17 cellular contexts compared by ENCODE assay signal in genomic region chr13:48383384-48383783, GRCh38. TPM values are rescaled to one million over a fixed set of nuclear protein-coding genes. Genes with fewer than 3 reads are reported as not detected.
DNase-seq lines count a peak whose midpoint lies in the region; ATAC-seq, FAIRE-seq and TF ChIP-seq lines count a peak whose summit lies in the region.
"Had no signal": no experiment of that assay in that cellular context is flagged by ENCODE, and none has a peak within 500 bp of the region (broad histone marks: within the 10 kb centered on the region; RNA-seq: fewer than 3 reads in every experiment).

No MANE protein-coding gene starts in this region.

- dilution Hi-C loops in IMR-90 (cut with HindIII; ENCODE audit: low sequenced_read_pairs, unreplicated experiment) = no loop called here

- no peak for FAIRE-seq in A549 (lab: Jason Lieb, UNC)
- peak; percentile 49 for FAIRE-seq in pancreas (lab: Jason Lieb, UNC)
- FAIRE-seq: D721Med, GM12891 had no signal

- no peak overlapping the region for H2AFZ ChIP-seq in IMR-90 (replicated peaks; ENCODE audit: low read length, poor library complexity)

- ATAC-seq in A549 (no peak), IMR-90 (ENCODE audit: low read depth) (no peak), pancreas (no peak), GM18519 (IDR thresholded peaks at IDR 0.05; ENCODE audit: low FRiP score, unreplicated experiment) (no peak)
- ATAC-seq: CD8-positive, alpha-beta T cell had no signal

- H3K4me2 ChIP-seq in A549 (no peak overlapping the region), IMR-90 (ENCODE audit: low read depth, low read length) (no peak overlapping the region)
- H3K4me2 ChIP-seq: BLaER1 treated with 17β-estradiol and CSF1 and Interleukin-3, amounts not matched to agents 10 nM and 100 nM had no signal

- no peak overlapping the region for H3K23ac ChIP-seq in IMR-90 (ENCODE audit: low read depth, low read length)

- H3K56ac ChIP-seq in IMR-90 (ENCODE audit: extremely low read depth, insufficient read depth, low read length) = no peak overlapping the region

- POLR2A ChIA-PET in A549 (lab: Yijun Ruan, JAX) (no interaction called here), IMR-90 (lab: Charles Lee; ENCODE audit: unreplicated experiment) (no interaction called here)

- H3K4me3 ChIP-seq in A549 (no peak overlapping the region), IMR-90 (ENCODE audit: insufficient read depth, low read depth, low read length) (no peak overlapping the region), pancreas (no peak overlapping the region), colonic mucosa (no peak overlapping the region)
- H3K4me3 ChIP-seq: BLaER1 treated with 17β-estradiol and CSF1 and Interleukin-3, amounts not matched to agents 10 nM and 100 nM had no signal

- no TSS peak for BruUV-seq in IMR-90 (replicated peaks; lab: Mats Ljungman, UMichigan)

- no peak overlapping the region for H2BK120ac ChIP-seq in IMR-90 (ENCODE audit: low read depth, low read length)

- H3K18ac ChIP-seq in IMR-90 (ENCODE audit: low read depth, low read length) = no peak overlapping the region

- H3K27ac ChIP-seq in A549 (no peak overlapping the region), IMR-90 (ENCODE audit: insufficient read depth, low read length) (no peak overlapping the region), pancreas (no peak overlapping the region), colonic mucosa (no peak overlapping the region)
- H3K27ac ChIP-seq: BLaER1 treated with 17β-estradiol and CSF1 and Interleukin-3, amounts not matched to agents 10 nM and 100 nM; C4-2B had no signal

- no peak overlapping the region for H2AK5ac ChIP-seq in IMR-90 (ENCODE audit: low read depth, low read length)

- no peak overlapping the region for H2BK5ac ChIP-seq in IMR-90 (ENCODE audit: low read depth, low read length, poor library complexity, severe bottlenecking)

- H4K5ac ChIP-seq in IMR-90 (ENCODE audit: low read depth, low read length) = no peak overlapping the region

- DNase-seq in A549 (ENCODE audit: low read depth in 1 of 2, low spot score in 1 of 2) (no peak), IMR-90 (no peak), pancreas (no peak), colonic mucosa (no peak)
- DNase-seq: 8988T; AML-193; Caco-2; Calu3; CD4-positive, alpha-beta T cell; CD8-positive, alpha-beta T cell; DMS79 treated with DMSO at 0.1 percent for 48 hours; GF-D8 had no signal

- in situ Hi-C loops in IMR-90 (cut with MboI; ENCODE audit: low sequenced_read_pairs) = no loop called here

- TF ChIP-seq CTCF in A549 (IDR thresholded peaks at IDR 0.05) (no peak), IMR-90 (conservative IDR thresholded peaks at IDR 0.05; ENCODE audit: low read depth, low read length) (no peak), pancreas (IDR thresholded peaks at IDR 0.05) (no peak), colonic mucosa (IDR thresholded peaks at IDR 0.05) (no peak)

- H4K8ac ChIP-seq in IMR-90 (ENCODE audit: low read depth in 2 of 2, low read length in 2 of 2) = no peak overlapping the region

- peaks cover 0 to 3% of the 10 kb centered on the region in 2 experiments; a peak in 2 of 4 replicates for H3K79me1 ChIP-seq in IMR-90 (ENCODE audit: low read depth in 1 of 2, low read length in 2 of 2)

- CTCF ChIA-PET in A549 (lab: Yijun Ruan, JAX) = no interaction called here
- CTCF ChIA-PET in IMR-90 (lab: Yijun Ruan, JAX) = no interaction called here

- H3K9me3 ChIP-seq in A549 (no peaks in the 10 kb centered on the region), IMR-90 (ENCODE audit: control insufficient read depth, insufficient read depth, low read length) (no peaks in the 10 kb centered on the region), pancreas (no peaks in the 10 kb centered on the region), colonic mucosa (no peaks in the 10 kb centered on the region)
- H3K9me3 ChIP-seq: Caco-2 had no signal

- H3K27me3 ChIP-seq in IMR-90 (ENCODE audit: control insufficient read depth, insufficient read depth, low read length) (no peaks in the 10 kb centered on the region), pancreas (no peaks in the 10 kb centered on the region), colonic mucosa (no peaks in the 10 kb centered on the region)
- H3K27me3 ChIP-seq: BLaER1 treated with 17β-estradiol and CSF1 and Interleukin-3, amounts not matched to agents 10 nM and 100 nM had no signal

- no peak overlapping the region for H2BK15ac ChIP-seq in IMR-90 (ENCODE audit: low read depth, low read length)

- TF ChIP-seq POLR2A in A549 (IDR thresholded peaks at IDR 0.05; ENCODE audit: low read length) (no peak), IMR-90 (IDR thresholded peaks at IDR 0.05; ENCODE audit: low read depth, low read length) (no peak)

- H3K4me1 ChIP-seq in A549 = no peaks in the 10 kb centered on the region
- H3K4me1 ChIP-seq in IMR-90 (ENCODE audit: control insufficient read depth, insufficient read depth, low read length) = no peaks in the 10 kb centered on the region
- H3K4me1 ChIP-seq in pancreas = no peaks in the 10 kb centered on the region
- H3K4me1 ChIP-seq in colonic mucosa = no peaks in the 10 kb centered on the region
- H3K4me1 ChIP-seq: Caco-2 had no signal

- H3K14ac ChIP-seq in IMR-90 (replicated peaks; ENCODE audit: low read depth, low read length) = no peak overlapping the region

- no peaks in the 10 kb centered on the region for H4K20me1 ChIP-seq in IMR-90 (ENCODE audit: insufficient read depth, low read length)

- H4K91ac ChIP-seq in IMR-90 (ENCODE audit: insufficient read depth, low read depth, low read length) = no peak overlapping the region

- H3K9ac ChIP-seq in IMR-90 (ENCODE audit: low read depth, low read length) (no peak overlapping the region), colonic mucosa (ENCODE audit: low read depth in 2 of 2, low read length in 2 of 2) (no peak overlapping the region)
- H3K9ac ChIP-seq: BLaER1 treated with 17β-estradiol and CSF1 and Interleukin-3, amounts not matched to agents 10 nM and 100 nM had no signal

- 85% methylated on average over 2 of the region's 2 CpGs for WGBS in A549 (ENCODE audit: missing lambda C conversion rate)
- no CpG with 5 or more reads among the region's 2 CpGs for WGBS in IMR-90 (ENCODE audit: extremely low coverage in 2 of 2, insufficient read length in 1 of 2), 2 experiments
- 92 to 95% methylated on average over 2 of the region's 2 CpGs for WGBS in pancreas, 2 donors

- H3K9me1 ChIP-seq in IMR-90 (ENCODE audit: insufficient read depth, low read length) = no peaks in the 10 kb centered on the region; the same call in 1 of the 2 replicates

- intact Hi-C loops in IMR-90 (cut with micrococcal nuclease) (no loop called here), pancreas (cut with DNase I) (no loop called here), colonic mucosa (cut with DNase I) (no loop called here)

- H3K36me3 ChIP-seq in IMR-90 (ENCODE audit: control insufficient read depth, insufficient read depth, low read length) = no peaks in the 10 kb centered on the region
- no peaks in the 10 kb centered on the region for H3K36me3 ChIP-seq in pancreas
- no peaks in the 10 kb centered on the region for H3K36me3 ChIP-seq in colonic mucosa

- no peak for TF ChIP-seq RAD21 in A549 (conservative IDR thresholded peaks at IDR 0.05 in 1 of 2, IDR thresholded peaks at IDR 0.05 in 1 of 2)
- no peak for TF ChIP-seq RAD21 in IMR-90 (IDR thresholded peaks at IDR 0.05; ENCODE audit: low read length)

- no peak overlapping the region for H2AK9ac ChIP-seq in IMR-90 (replicated peaks; ENCODE audit: low read depth, low read length, poor library complexity)

- TF ChIP-seq EP300 in A549 (IDR thresholded peaks at IDR 0.05) = no peak

- H2BK20ac ChIP-seq in IMR-90 (ENCODE audit: low read depth, low read length) = no peak overlapping the region

- no peak overlapping the region for H3K4ac ChIP-seq in IMR-90 (ENCODE audit: low read depth, low read length)

TF ChIP-seq in A549, 52 proteins besides CTCF, POLR2A, EP300 and RAD21:
- TF ChIP-seq MAFK (IDR thresholded peaks at IDR 0.05; ENCODE audit: partially characterized antibody) (peak; percentile 63), HES2 (IDR thresholded peaks at IDR 0.05) (no peak)

TF ChIP-seq in IMR-90, 13 proteins besides CTCF, POLR2A, EP300 and RAD21:
- TF ChIP-seq RFX5 (IDR thresholded peaks at IDR 0.05; ENCODE audit: low read depth, low read length) (no peak), MAFK (IDR thresholded peaks at IDR 0.05; ENCODE audit: low read depth, low read length) (peak; percentile 72), NFE2L2 (IDR thresholded peaks at IDR 0.05; ENCODE audit: low read depth, low read length) (0 out of 2 replicates have a peak, but pooled peaks have one; percentile 20)
TF ChIP-seq in IMR-90: peak in this region for 2.

RNA-seq across cellular contexts. Expression of gene LPAR6, which starts 29.5 kb away (rescaled TPM):
- polyA plus RNA-seq in A549 (2011; rRNA removed) (4.9 and 6.0 TPM in 2 replicates), A549 (2017; fragmentation: RNase III; extraction: RNeasy Plus Mini Kit Qiagen cat#74134 plus additional on column Dnase treatment) (1.3 to 2.5 TPM (median 2.0 TPM) in 3 replicates), IMR-90 (2012; rRNA removed) (0.99 and 2.0 TPM in 2 replicates), pancreas (10 to 100 TPM in 1 of 2 donors, 1 to 10 TPM in 1; 8.1 to 10.8 TPM)
- polyA plus RNA-seq in A549 (2012; cell fraction: cytosol; rRNA removed) = 0.69 and 0.75 TPM in 2 replicates
- 0.32 and 0.49 TPM in 2 replicates for polyA plus RNA-seq in A549 (2012; cell fraction: nucleus; rRNA removed)
- 0.58 and 1.7 TPM in 2 replicates for polyA minus RNA-seq in A549 (2011; rRNA and poly(A)+ RNA removed)
- total RNA-seq in IMR-90 (2012; rRNA removed) (1.4 and 4.4 TPM in 2 replicates), pancreas (10 to 100 TPM in 2 of 6 donors, 1 to 10 TPM in 4; 1.9 to 16.0 (median 4.1) TPM), colonic mucosa (10 to 100 TPM in 1 of 2 donors, 1 to 10 TPM in 1; 4.9 to 17.8 TPM)
- polyA plus RNA-seq in IMR-90 (2012; cell fraction: cytosol; rRNA removed) = 0.14 and 0.45 TPM in 2 replicates
- 0.04 and 1.5 TPM in 2 replicates for polyA plus RNA-seq in IMR-90 (2012; cell fraction: nucleus; rRNA removed; ENCODE audit: low replicate concordance)
- total RNA-seq: Caco-2 had no signal
